15 cellular contexts compared by ENCODE assay signal in genomic region chr2:19122220-19122619, GRCh38.
DNase-seq lines count a peak whose midpoint lies in the region; ATAC-seq and TF ChIP-seq lines count a peak whose summit lies in the region.
"Had no signal": no experiment of that assay in that cellular context is flagged by ENCODE, and none has a peak within 500 bp of the region (broad histone marks: within the 10 kb centered on the region; RNA-seq: fewer than 3 reads in every experiment).

No MANE protein-coding gene starts in this region.

- H3K36me3 ChIP-seq in GM23248 (ENCODE audit: low read depth) (no peaks in the 10 kb centered on the region), IMR-90 (ENCODE audit: control insufficient read depth, insufficient read depth, low read length) (no peaks in the 10 kb centered on the region), suprapubic skin (no peaks in the 10 kb centered on the region)
- H3K36me3 ChIP-seq: BE2C had no signal

- peak overlapping the region; percentile 97 for H2BK120ac ChIP-seq in IMR-90 (ENCODE audit: low read depth, low read length)

- no peaks in the 10 kb centered on the region for H3K4me1 Mint-ChIP-seq in WTC11
- no peaks in the 10 kb centered on the region for H3K4me1 Mint-ChIP-seq in T-helper 2 cell treated with Interferon-gamma antibody and Interleukin-4, amounts not matched to agents 5 μg/mL and 100 μg/mL, for 36 hours (ENCODE audit: low read depth)
- H3K4me1 Mint-ChIP-seq: CD4-positive, alpha-beta memory T cell; IgD-negative memory B cell had no signal

- H3K4me1 ChIP-seq in GM23248 (ENCODE audit: insufficient read depth) (peaks cover 55% of the 10 kb centered on the region), IMR-90 (ENCODE audit: control insufficient read depth, insufficient read depth, low read length) (peaks cover 22% of the 10 kb centered on the region), suprapubic skin (peaks cover 13% of the 10 kb centered on the region)
- H3K4me1 ChIP-seq: BE2C had no signal

- H3K9me1 ChIP-seq in IMR-90 (ENCODE audit: insufficient read depth, low read length) = peaks cover 16% of the 10 kb centered on the region

- H3K9me3 ChIP-seq in GM23248 (ENCODE audit: low read depth) = no peaks in the 10 kb centered on the region
- H3K9me3 ChIP-seq in IMR-90 (ENCODE audit: control insufficient read depth, insufficient read depth, low read length) = no peaks in the 10 kb centered on the region
- no peaks in the 10 kb centered on the region for H3K9me3 ChIP-seq in suprapubic skin
- H3K9me3 ChIP-seq: BE2C had no signal

- no peak overlapping the region for H3K4me3 Mint-ChIP-seq in WTC11
- H3K4me3 Mint-ChIP-seq in T-helper 2 cell treated with Interferon-gamma antibody and Interleukin-4, amounts not matched to agents 5 μg/mL and 100 μg/mL, for 36 hours = no peak overlapping the region
- H3K4me3 Mint-ChIP-seq: CD4-positive, alpha-beta memory T cell; IgD-negative memory B cell had no signal

- peak overlapping the region; percentile 91 for H2BK5ac ChIP-seq in IMR-90 (ENCODE audit: low read depth, low read length, poor library complexity, severe bottlenecking)

- H2AK5ac ChIP-seq in IMR-90 (ENCODE audit: low read depth, low read length) = no peak overlapping the region

- H2BK20ac ChIP-seq in IMR-90 (ENCODE audit: low read depth, low read length) = peak overlapping the region; percentile 98; the same call in 1 of the 2 replicates

- no peak overlapping the region for H4K5ac ChIP-seq in IMR-90 (ENCODE audit: low read depth, low read length)

- H3K9me3 Mint-ChIP-seq in WTC11 = peaks cover 11% of the 10 kb centered on the region
- H3K9me3 Mint-ChIP-seq in T-helper 2 cell treated with Interferon-gamma antibody and Interleukin-4, amounts not matched to agents 5 μg/mL and 100 μg/mL, for 36 hours = no peaks in the 10 kb centered on the region
- H3K9me3 Mint-ChIP-seq: IgD-negative memory B cell had no signal

- H2AK9ac ChIP-seq in IMR-90 (replicated peaks; ENCODE audit: low read depth, low read length, poor library complexity) = no peak overlapping the region

- no peak overlapping the region for H3K4me3 ChIP-seq in GM23248
- H3K4me3 ChIP-seq in IMR-90 (ENCODE audit: insufficient read depth, low read depth, low read length) = no peak overlapping the region
- H3K4me3 ChIP-seq in suprapubic skin = no peak overlapping the region

- WGBS in GM23248 (ENCODE audit: low coverage in 1 of 2, low lambda C conversion rate in 2 of 2, missing lambda C conversion rate in 2 of 2), 2 experiments = 90 to 98% methylated on average over 1 of the region's 1 CpG
- WGBS in IMR-90 (ENCODE audit: extremely low coverage in 2 of 2, insufficient read length in 1 of 2), 2 experiments = no CpG with 5 or more reads among the region's 1 CpG
- 90% methylated on average over 1 of the region's 1 CpG for WGBS in suprapubic skin

- CTCF ChIA-PET in IMR-90 (lab: Yijun Ruan, JAX) (no interaction called here), WTC11 (lab: Charles Lee) (no interaction called here)

- no peak for TF ChIP-seq RAD21 in IMR-90 (IDR thresholded peaks at IDR 0.05; ENCODE audit: low read length)

- H3K4ac ChIP-seq in IMR-90 (ENCODE audit: low read depth, low read length) = peak overlapping the region; percentile 92; the same call in 1 of the 2 replicates

- H2BK15ac ChIP-seq in IMR-90 (ENCODE audit: low read depth, low read length) = 0 out of 3 replicates have a peak overlapping the region, but pooled peaks have one; percentile 82

- peaks cover 47% of the 10 kb centered on the region for H3F3A ChIP-seq in GM23248 (ENCODE audit: insufficient read depth)

- BruUV-seq in IMR-90 (replicated peaks; lab: Mats Ljungman, UMichigan) = no TSS peak

- no peak for DNase-seq in GM23248
- no peak for DNase-seq in IMR-90
- DNase-seq in suprapubic skin (ENCODE audit: low spot score in 2 of 2) = no peak
- no peak for DNase-seq in WTC11 (ENCODE audit: low spot score)
- DNase-seq in occipital lobe (lab: John Stamatoyannopoulos, UW) = no peak
- DNase-seq in T-helper 2 cell treated with Interferon-gamma antibody and Interleukin-4, amounts not matched to agents 5 μg/mL and 100 μg/mL, for 36 hours (ENCODE audit: low spot score) = no peak
- DNase-seq: BE2C; CD4-positive, alpha-beta memory T cell; DMS79; EL; HCEC 1CT; KG1 had no signal

- no peaks in the 10 kb centered on the region for H3K27me3 Mint-ChIP-seq in WTC11 (ENCODE audit: low read depth)
- H3K27me3 Mint-ChIP-seq in T-helper 2 cell treated with Interferon-gamma antibody and Interleukin-4, amounts not matched to agents 5 μg/mL and 100 μg/mL, for 36 hours (ENCODE audit: low read depth) = no peaks in the 10 kb centered on the region
- H3K27me3 Mint-ChIP-seq: IgD-negative memory B cell had no signal

- no peak overlapping the region for H3K27ac Mint-ChIP-seq in WTC11
- no peak overlapping the region for H3K27ac Mint-ChIP-seq in T-helper 2 cell treated with Interferon-gamma antibody and Interleukin-4, amounts not matched to agents 5 μg/mL and 100 μg/mL, for 36 hours
- H3K27ac Mint-ChIP-seq: CD4-positive, alpha-beta memory T cell; IgD-negative memory B cell had no signal

- intact Hi-C loops in IMR-90 (cut with micrococcal nuclease) = loop anchor here (5.0 to 10.0 kb wide), 3 partner anchors 235 to 687 kb away; partner anchors contain the start of gene OSR1

- H3K27ac ChIP-seq in GM23248 = peak overlapping the region; percentile 75; the same call in 1 of the 2 replicates
- H3K27ac ChIP-seq in IMR-90 (ENCODE audit: insufficient read depth, low read length) = no peak overlapping the region
- H3K27ac ChIP-seq in suprapubic skin = peak overlapping the region; percentile 76
- H3K27ac ChIP-seq: C4-2B had no signal

- H3K56ac ChIP-seq in IMR-90 (ENCODE audit: extremely low read depth, insufficient read depth, low read length) = no peak overlapping the region

- H3K9ac ChIP-seq in GM23248 = no peak overlapping the region
- no peak overlapping the region for H3K9ac ChIP-seq in IMR-90 (ENCODE audit: low read depth, low read length)

- peak overlapping the region; percentile 83; the same call in 1 of the 2 replicates for H4K91ac ChIP-seq in IMR-90 (ENCODE audit: insufficient read depth, low read depth, low read length)

- ATAC-seq in GM18907 (IDR thresholded peaks at IDR 0.05; ENCODE audit: unreplicated experiment) = peak; percentile 52
- no peak for ATAC-seq in IMR-90 (ENCODE audit: low read depth)
- no peak for ATAC-seq in WTC11

- H3K14ac ChIP-seq in IMR-90 (replicated peaks; ENCODE audit: low read depth, low read length) = peak overlapping the region; percentile 71; the same call in 1 of the 2 replicates

- H3K18ac ChIP-seq in IMR-90 (ENCODE audit: low read depth, low read length) = peak overlapping the region; percentile 40; the same call in 1 of the 2 replicates

- POLR2A ChIA-PET in IMR-90 (lab: Charles Lee; ENCODE audit: unreplicated experiment) = no interaction called here
- POLR2A ChIA-PET in WTC11 (lab: Charles Lee) = no interaction called here

- in situ Hi-C loops in GM23248 (cut with MboI) (no loop called here), IMR-90 (cut with MboI; ENCODE audit: low sequenced_read_pairs) (loop anchor here (10.0 kb wide), 1 partner anchor 233 kb away; the partner anchor contains the start of gene OSR1)

- dilution Hi-C loops in IMR-90 (cut with HindIII; ENCODE audit: low sequenced_read_pairs, unreplicated experiment) = no loop called here

- H3K9me2 ChIP-seq in GM23248 (ENCODE audit: insufficient read depth) = no peaks in the 10 kb centered on the region

- H3K36me3 Mint-ChIP-seq in WTC11 = peaks cover 8% of the 10 kb centered on the region
- no peaks in the 10 kb centered on the region for H3K36me3 Mint-ChIP-seq in T-helper 2 cell treated with Interferon-gamma antibody and Interleukin-4, amounts not matched to agents 5 μg/mL and 100 μg/mL, for 36 hours (ENCODE audit: low read depth)
- H3K36me3 Mint-ChIP-seq: CD4-positive, alpha-beta memory T cell; IgD-negative memory B cell had no signal

- TF ChIP-seq POLR2A in IMR-90 (IDR thresholded peaks at IDR 0.05; ENCODE audit: low read depth, low read length) (no peak), suprapubic skin (IDR thresholded peaks at IDR 0.05) (no peak)

- H4K20me1 ChIP-seq in GM23248 (ENCODE audit: insufficient read depth) (no peaks in the 10 kb centered on the region), IMR-90 (ENCODE audit: insufficient read depth, low read length) (no peaks in the 10 kb centered on the region)

- no peak overlapping the region for H3K23ac ChIP-seq in IMR-90 (ENCODE audit: low read depth, low read length)

- no peak overlapping the region for H2AFZ ChIP-seq in GM23248
- no peak overlapping the region for H2AFZ ChIP-seq in IMR-90 (replicated peaks; ENCODE audit: low read length, poor library complexity)

- TF ChIP-seq CTCF in IMR-90 (conservative IDR thresholded peaks at IDR 0.05; ENCODE audit: low read depth, low read length) (no peak), suprapubic skin (IDR thresholded peaks at IDR 0.05) (no peak), WTC11 (IDR thresholded peaks at IDR 0.05) (no peak)

- H3K79me1 ChIP-seq in IMR-90 (ENCODE audit: low read depth in 1 of 2, low read length in 2 of 2) = no peaks in the 10 kb centered on the region

- no peak for TF ChIP-seq EP300 in suprapubic skin (IDR thresholded peaks at IDR 0.05)

- H4K8ac ChIP-seq in IMR-90 (ENCODE audit: low read depth in 2 of 2, low read length in 2 of 2) = peak overlapping the region in 1 of 2 experiments; percentile 46; a peak in 1 of 4 replicates

- no peaks in the 10 kb centered on the region for H3K27me3 ChIP-seq in GM23248 (replicated peaks; ENCODE audit: insufficient read depth)
- H3K27me3 ChIP-seq in IMR-90 (ENCODE audit: control insufficient read depth, insufficient read depth, low read length) = no peaks in the 10 kb centered on the region
- no peaks in the 10 kb centered on the region for H3K27me3 ChIP-seq in suprapubic skin
- H3K27me3 ChIP-seq: BE2C had no signal

- H3K79me2 ChIP-seq in GM23248 (ENCODE audit: insufficient read depth) = no peaks in the 10 kb centered on the region

- H3K4me2 ChIP-seq in GM23248 (ENCODE audit: unreplicated experiment) (no peak overlapping the region), IMR-90 (ENCODE audit: low read depth, low read length) (no peak overlapping the region)

TF ChIP-seq in IMR-90, 13 proteins besides CTCF, POLR2A, EP300 and RAD21 (continues in another document):
- TF ChIP-seq MXI1 (IDR thresholded peaks at IDR 0.05; ENCODE audit: borderline replicate concordance, low read depth, low read length) (no peak), FOS (IDR thresholded peaks at IDR 0.05; ENCODE audit: low read depth, low read length) (no peak), RCOR1 (IDR thresholded peaks at IDR 0.05; ENCODE audit: insufficient replicate concordance, low read length) (no peak), CEBPB (IDR thresholded peaks at IDR 0.05; ENCODE audit: low read depth, low read length) (no peak), BHLHE40 (IDR thresholded peaks at IDR 0.05; ENCODE audit: low read depth, low read length) (no peak)

TF ChIP-seq in WTC11, 78 proteins besides CTCF, POLR2A, EP300 and RAD21 (continues in another document):
- no peak for TF ChIP-seq SMAD4 (CRISPR knock-in tag; IDR thresholded peaks at IDR 0.05)
